ENCODE assay signal across 9 cellular contexts in the genomic region with DNA sequence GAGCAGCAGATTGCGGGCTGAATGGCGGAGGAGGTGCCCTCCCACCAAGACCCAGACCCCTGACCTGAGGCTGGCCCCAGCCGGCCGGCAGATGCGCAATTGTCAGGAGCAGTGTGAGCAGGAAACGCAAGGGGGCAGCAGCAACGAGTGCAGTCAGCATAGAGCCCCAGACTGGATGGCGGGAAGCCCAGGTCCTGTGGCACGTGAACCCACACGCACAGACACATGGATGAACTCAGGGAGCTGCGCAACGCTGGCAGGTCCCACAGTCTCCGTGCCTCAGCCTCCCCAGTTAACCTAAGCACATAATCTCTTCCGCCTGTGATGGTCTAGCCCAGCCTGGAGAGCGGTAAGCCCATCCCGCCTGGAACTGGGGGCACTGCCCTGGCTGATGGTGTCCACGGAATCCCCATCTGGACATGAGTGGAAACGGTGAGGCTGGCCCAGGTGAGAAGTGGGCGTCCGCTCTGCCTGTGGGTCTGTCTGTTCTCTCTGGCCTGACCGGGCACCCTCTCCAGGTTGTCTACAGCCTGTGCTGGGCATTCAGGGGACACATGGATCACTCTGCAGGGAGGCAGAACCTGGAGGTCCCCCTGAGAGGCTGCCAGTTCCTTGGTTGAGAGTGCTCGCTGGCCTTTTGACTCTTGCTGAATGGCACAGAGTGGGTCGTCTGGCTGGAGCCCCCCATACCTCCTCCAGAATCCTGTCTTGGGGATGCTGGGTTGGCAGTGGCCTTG. TPM values are rescaled to one million over a fixed set of nuclear protein-coding genes. Genes with fewer than 3 reads are reported as not detected.
A peak's percentile ranks its signal among the peaks of the same experiment; 100 is the strongest.
DNase-seq lines count a peak whose midpoint lies in the region; ATAC-seq and TF ChIP-seq lines count a peak whose summit lies in the region.
"Had no signal": no experiment of that assay in that cellular context is flagged by ENCODE, and none has a peak within 500 bp of the region (broad histone marks: within the 10 kb centered on the region; RNA-seq: fewer than 3 reads in every experiment).

No MANE protein-coding gene starts in this region.

- ATAC-seq in esophagus mucosa (peak; percentile 72), HG02852 (IDR thresholded peaks at IDR 0.05; ENCODE audit: unreplicated experiment) (no peak)
- peak; percentile 60 to 76 for ATAC-seq in natural killer cell treated with Interleukin-12 subunit alpha and Interleukin-12 subunit beta and Interleukin-15 and Interleukin-18, amount 100 ng/mL, for 72 hours

- H3K36me3 Mint-ChIP-seq in natural killer cell treated with Interleukin-12 subunit alpha and Interleukin-12 subunit beta and Interleukin-15 and Interleukin-18, amount 100 ng/mL, for 72 hours, result no peaks in the 10 kb centered on the region
- no peaks in the 10 kb centered on the region for H3K36me3 Mint-ChIP-seq in type B pancreatic cell

- no peaks in the 10 kb centered on the region for H3K27me3 Mint-ChIP-seq in natural killer cell treated with Interleukin-12 subunit alpha and Interleukin-12 subunit beta and Interleukin-15 and Interleukin-18, amount 100 ng/mL, for 72 hours
- peaks cover 5% of the 10 kb centered on the region for H3K27me3 Mint-ChIP-seq in type B pancreatic cell

- peak; percentile 79 for TF ChIP-seq CTCF in type B pancreatic cell (conservative IDR thresholded peaks at IDR 0.05)

- DNase-seq in activated CD4-positive, alpha-beta T cell treated with anti-CD3 and anti-CD28 coated beads for 24 hours (ENCODE audit: low read depth in 2 of 2), result peak; percentile 29 to 60
- DNase-seq in activated CD4-positive, alpha-beta T cell treated with anti-CD3 and anti-CD28 coated beads for 1 hour, result no peak
- DNase-seq in NCI-H526 (lab: John Stamatoyannopoulos, UW), result peak; percentile 31 to 87
- DNase-seq in activated T-cell treated with anti-CD3 and anti-CD28 coated beads for 24 hours (ENCODE audit: low read depth), result peak; percentile 50
- DNase-seq in natural killer cell treated with Interleukin-12 subunit alpha and Interleukin-12 subunit beta and Interleukin-15 and Interleukin-18, amount 100 ng/mL, for 72 hours (ENCODE audit: low spot score), result peak; percentile 72
- DNase-seq in type B pancreatic cell (ENCODE audit: extremely low spot score, unreplicated experiment), result peak; percentile 72

- no peak overlapping the region for H3K27ac Mint-ChIP-seq in natural killer cell treated with Interleukin-12 subunit alpha and Interleukin-12 subunit beta and Interleukin-15 and Interleukin-18, amount 100 ng/mL, for 72 hours
- H3K27ac Mint-ChIP-seq in type B pancreatic cell, result no peak overlapping the region

- H3K4me1 Mint-ChIP-seq in natural killer cell treated with Interleukin-12 subunit alpha and Interleukin-12 subunit beta and Interleukin-15 and Interleukin-18, amount 100 ng/mL, for 72 hours (ENCODE audit: low read depth in 2 of 2), result peaks cover 4 to 6% of the 10 kb centered on the region in 2 donors
- no peaks in the 10 kb centered on the region for H3K4me1 Mint-ChIP-seq in type B pancreatic cell (ENCODE audit: unreplicated experiment)

- H3K9me3 Mint-ChIP-seq in natural killer cell treated with Interleukin-12 subunit alpha and Interleukin-12 subunit beta and Interleukin-15 and Interleukin-18, amount 100 ng/mL, for 72 hours, result no peaks in the 10 kb centered on the region
- no peaks in the 10 kb centered on the region for H3K9me3 Mint-ChIP-seq in type B pancreatic cell

- no peak overlapping the region for H3K4me3 Mint-ChIP-seq in natural killer cell treated with Interleukin-12 subunit alpha and Interleukin-12 subunit beta and Interleukin-15 and Interleukin-18, amount 100 ng/mL, for 72 hours
- H3K4me3 Mint-ChIP-seq in type B pancreatic cell, result no peak overlapping the region

RNA-seq across cellular contexts. Expression of a gene that starts 0.6 kb away (rescaled TPM):
- not detected for total RNA-seq in esophagus mucosa
- not detected for total RNA-seq in natural killer cell treated with Interleukin-12 subunit alpha and Interleukin-12 subunit beta and Interleukin-15 and Interleukin-18, amount 100 ng/mL, for 72 hours
- not detected in 2 replicates for total RNA-seq in type B pancreatic cell (ENCODE audit: low replicate concordance)
- total RNA-seq: glomerular endothelial cell had no signal

RNA-seq across cellular contexts. Expression of a gene that starts 10.3 kb away (rescaled TPM):
- total RNA-seq in esophagus mucosa (0.20 TPM), type B pancreatic cell (ENCODE audit: low replicate concordance) (2.2 and 5.8 TPM in 2 replicates)
- total RNA-seq in natural killer cell treated with Interleukin-12 subunit alpha and Interleukin-12 subunit beta and Interleukin-15 and Interleukin-18, amount 100 ng/mL, for 72 hours, result not detected
- total RNA-seq: glomerular endothelial cell had no signal

RNA-seq across cellular contexts. Expression of a gene that starts 10.5 kb away (rescaled TPM):
- total RNA-seq in esophagus mucosa (56.0 TPM), type B pancreatic cell (ENCODE audit: low replicate concordance) (10.3 and 16.0 TPM in 2 replicates)
- total RNA-seq in natural killer cell treated with Interleukin-12 subunit alpha and Interleukin-12 subunit beta and Interleukin-15 and Interleukin-18, amount 100 ng/mL, for 72 hours, result 10 to 100 TPM in 1 of 2 donors, 1 to 10 TPM in 1; 9.9 to 11.5 TPM

RNA-seq across cellular contexts. Expression of a gene that starts 33.5 kb away (rescaled TPM):
- 140 TPM for total RNA-seq in esophagus mucosa
- 100 to 1,000 TPM; 246 to 381 TPM for total RNA-seq in natural killer cell treated with Interleukin-12 subunit alpha and Interleukin-12 subunit beta and Interleukin-15 and Interleukin-18, amount 100 ng/mL, for 72 hours
- total RNA-seq in type B pancreatic cell (ENCODE audit: low replicate concordance), result 220 and 226 TPM in 2 replicates

RNA-seq across cellular contexts. Expression of a gene that starts 34.2 kb away (rescaled TPM):
- total RNA-seq in esophagus mucosa (206 TPM), type B pancreatic cell (ENCODE audit: low replicate concordance) (4.8 and 9.4 TPM in 2 replicates)
- total RNA-seq in natural killer cell treated with Interleukin-12 subunit alpha and Interleukin-12 subunit beta and Interleukin-15 and Interleukin-18, amount 100 ng/mL, for 72 hours, result not detected
- total RNA-seq: glomerular endothelial cell had no signal
